30 cellular contexts compared by ENCODE assay signal in the genomic region with DNA sequence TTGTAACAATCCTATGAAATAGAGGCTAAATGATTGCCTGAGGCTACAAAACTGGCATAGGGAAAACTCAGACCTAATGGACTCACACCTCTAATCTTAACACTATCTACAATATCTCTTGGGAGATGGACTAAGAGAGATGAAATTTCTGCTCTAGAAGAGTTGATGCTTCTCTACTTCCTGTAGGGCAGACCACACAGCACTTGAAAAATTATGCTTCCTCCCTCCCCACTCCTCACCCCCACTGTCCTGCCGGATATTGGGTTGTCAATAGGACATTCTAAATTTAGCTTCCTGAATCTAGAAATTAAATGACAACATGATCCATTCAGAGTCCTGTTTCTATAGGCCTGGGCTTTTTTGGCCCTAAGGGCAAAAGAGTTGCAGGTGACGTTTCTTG.
"Had no signal": no experiment of that assay in that cellular context is flagged by ENCODE, and none has a peak within 500 bp of the region (broad histone marks: within the 10 kb centered on the region; RNA-seq: fewer than 3 reads in every experiment).

No MANE protein-coding gene starts in this region.

- H3K36me3 ChIP-seq: adrenal gland, esophagus muscularis mucosa, gastrocnemius medialis, heart left ventricle had no signal

- H3K27ac ChIP-seq: adrenal gland, body of pancreas, esophagus muscularis mucosa, foreskin keratinocyte, gastrocnemius medialis, heart left ventricle had no signal

- ATAC-seq: activated CD4-positive, alpha-beta T cell treated with anti-CD3 and anti-CD28 coated beads for 36 hours; activated CD8-positive, alpha-beta memory T cell treated with anti-CD3 and anti-CD28 coated beads, Interleukin-2, amount 10 ng/mL, durations not matched to agents 7 days and 5 days; activated CD8-positive, alpha-beta T cell treated with anti-CD3 and anti-CD28 coated beads, Interleukin-2, amount 10 ng/mL, durations not matched to agents 7 days and 5 days; activated naive CD8-positive, alpha-beta T cell treated with anti-CD3 and anti-CD28 coated beads, Interleukin-2, amount 50 U/mL, for 24 hours; body of pancreas; effector memory CD8-positive, alpha-beta T cell; foreskin keratinocyte; gastrocnemius medialis; heart left ventricle had no signal

- H3K4me1 ChIP-seq: adrenal gland, body of pancreas, esophagus muscularis mucosa, foreskin keratinocyte, gastrocnemius medialis, heart left ventricle had no signal

- H3K4me3 ChIP-seq: adrenal gland, body of pancreas, esophagus muscularis mucosa, gastrocnemius medialis, heart left ventricle had no signal

- H3K9me3 ChIP-seq: adrenal gland, body of pancreas had no signal

- H3K27me3 ChIP-seq: adrenal gland, body of pancreas, esophagus muscularis mucosa, foreskin keratinocyte, gastrocnemius medialis, heart left ventricle had no signal

- DNase-seq: activated CD4-positive, alpha-beta memory T cell treated with anti-CD3 and anti-CD28 coated beads for 36 hours; activated CD4-positive, alpha-beta T cell treated with anti-CD3 and anti-CD28 coated beads for 36 hours; activated CD4-positive, alpha-beta T cell treated with anti-CD3 and anti-CD28 coated beads, Interleukin-2, amount 10 ng/mL, durations not matched to agents 24 days and 14 days; activated CD4-positive, CD25-positive, alpha-beta regulatory T cell; activated CD4-positive, CD25-positive, alpha-beta regulatory T cell treated with anti-CD3 and anti-CD28 coated beads, Interleukin-2, amount 50 U/mL, for 72 hours; activated CD8-positive, alpha-beta memory T cell treated with anti-CD3 and anti-CD28 coated beads, Interleukin-2, amount 10 ng/mL, durations not matched to agents 7 days and 5 days; activated CD8-positive, alpha-beta memory T cell treated with anti-CD3 and anti-CD28 coated beads, Interleukin-2, amount 50 U/mL, for 4 hours; activated CD8-positive, alpha-beta T cell treated with anti-CD3 and anti-CD28 coated beads, Interleukin-2, amount 10 ng/mL, durations not matched to agents 7 days and 5 days; activated effector memory CD4-positive, alpha-beta T cell treated with anti-CD3 and anti-CD28 coated beads, Interleukin-2, amount 50 U/mL, for 16 hours; activated naive CD4-positive, alpha-beta T cell treated with anti-CD3 and anti-CD28 coated beads for 36 hours; activated naive CD8-positive, alpha-beta T cell treated with anti-CD3 and anti-CD28 coated beads for 36 hours; activated naive CD8-positive, alpha-beta T cell treated with anti-CD3 and anti-CD28 coated beads, Interleukin-2, amount 50 U/mL, for 24 hours; activated T-cell treated with anti-CD3 and anti-CD28 coated beads, Interleukin-2, amount 50 U/mL, for 1 hour; activated T-cell treated with anti-CD3 and anti-CD28 coated beads, Interleukin-2, amount 50 U/mL, for 48 hours; adrenal gland; amygdala; aorta; body of pancreas; caudate nucleus; cortex of kidney; dermis blood vessel endothelial cell; effector CD4-positive, alpha-beta T cell; effector memory CD8-positive, alpha-beta T cell; erythroblast; foreskin keratinocyte; gastrocnemius medialis; glutamatergic neuron; heart left ventricle; T1000 had no signal
